In genomic region chr2:62344472-62344871, GRCh38 we compare ENCODE assay signal across 13 cellular contexts.
A peak's percentile ranks its signal among the peaks of the same experiment; 100 is the strongest.
DNase-seq lines count a peak whose midpoint lies in the region; ATAC-seq and TF ChIP-seq lines count a peak whose summit lies in the region.
"Had no signal": no experiment of that assay in that cellular context is flagged by ENCODE, and none has a peak within 500 bp of the region (broad histone marks: within the 10 kb centered on the region; RNA-seq: fewer than 3 reads in every experiment).

No MANE protein-coding gene starts in this region.

- TF ChIP-seq CTCF in RWPE2 (IDR thresholded peaks at IDR 0.05; ENCODE audit: poor library complexity, severe bottlenecking), result no peak

- no peak overlapping the region for H3K4me3 ChIP-seq in RWPE2 (ENCODE audit: severe bottlenecking)

- H3K27ac ChIP-seq in RWPE2 (ENCODE audit: poor library complexity, severe bottlenecking), result no peak overlapping the region

- no peak overlapping the region for H3K27ac Mint-ChIP-seq in activated T-helper 1 cell treated with anti-CD3 and anti-CD28 coated beads, Interleukin-12 subunit alpha, Interleukin-12 subunit beta, Interleukin-2, Interleukin-4 antibody, amounts not matched to agents 30 ng/mL and 10 ng/mL and 1 ng/mL, durations not matched to agents 14 hours and 24 hours and 36 hours
- H3K27ac Mint-ChIP-seq: type B pancreatic cell had no signal

- no peaks in the 10 kb centered on the region for H3K27me3 ChIP-seq in RWPE2 (ENCODE audit: insufficient read depth, poor library complexity, severe bottlenecking)

- no peak overlapping the region for H3K4me3 Mint-ChIP-seq in activated T-helper 1 cell treated with anti-CD3 and anti-CD28 coated beads, Interleukin-12 subunit alpha, Interleukin-12 subunit beta, Interleukin-2, Interleukin-4 antibody, amounts not matched to agents 30 ng/mL and 10 ng/mL and 1 ng/mL, durations not matched to agents 14 hours and 24 hours and 36 hours
- H3K4me3 Mint-ChIP-seq: type B pancreatic cell had no signal

- in situ Hi-C loops in ACHN (cut with HindIII; ENCODE audit: low pct_ligation_motif_present, low pct_unique_long_range_greater_than_20kb, low sequenced_read_pairs), result no loop called here

- no peaks in the 10 kb centered on the region for H3K4me1 ChIP-seq in RWPE2 (ENCODE audit: insufficient read depth, poor library complexity, severe bottlenecking)

- H3K36me3 Mint-ChIP-seq in activated T-helper 1 cell treated with anti-CD3 and anti-CD28 coated beads, Interleukin-12 subunit alpha, Interleukin-12 subunit beta, Interleukin-2, Interleukin-4 antibody, amounts not matched to agents 30 ng/mL and 10 ng/mL and 1 ng/mL, durations not matched to agents 14 hours and 24 hours and 36 hours (ENCODE audit: low read depth), result no peaks in the 10 kb centered on the region
- H3K36me3 Mint-ChIP-seq: type B pancreatic cell had no signal

- no peaks in the 10 kb centered on the region for H3K9me3 ChIP-seq in RWPE2 (ENCODE audit: severe bottlenecking)

- no peaks in the 10 kb centered on the region for H3K4me1 Mint-ChIP-seq in activated T-helper 1 cell treated with anti-CD3 and anti-CD28 coated beads, Interleukin-12 subunit alpha, Interleukin-12 subunit beta, Interleukin-2, Interleukin-4 antibody, amounts not matched to agents 30 ng/mL and 10 ng/mL and 1 ng/mL, durations not matched to agents 14 hours and 24 hours and 36 hours (ENCODE audit: low read depth)

- TF ChIP-seq POLR2A in erythroblast (IDR thresholded peaks at IDR 0.05; ENCODE audit: low read length), result no peak

- H3K36me3 ChIP-seq in RWPE2 (ENCODE audit: low read depth), result no peaks in the 10 kb centered on the region

- peak; percentile 86 for DNase-seq in ACHN
- no peak for DNase-seq in RWPE2 (ENCODE audit: low spot score)
- no peak for DNase-seq in activated T-helper 1 cell treated with anti-CD3 and anti-CD28 coated beads, Interleukin-12 subunit alpha, Interleukin-12 subunit beta, Interleukin-2, Interleukin-4 antibody, amounts not matched to agents 30 ng/mL and 10 ng/mL and 1 ng/mL, durations not matched to agents 14 hours and 24 hours and 36 hours (ENCODE audit: low spot score)
- no peak for DNase-seq in erythroblast (lab: John Stamatoyannopoulos, UW)
- DNase-seq in NCI-H2227 treated with DMSO at 0.1 percent for 48 hours (lab: John Stamatoyannopoulos, UW), result no peak
- no peak for DNase-seq in T1000 (lab: John Stamatoyannopoulos, UW)
- DNase-seq: activated CD4-positive, alpha-beta T cell treated with anti-CD3 and anti-CD28 coated beads, Interleukin-2, amount 50 U/mL, for 48 hours; Caco-2; left cardiac atrium; NCI-H82 had no signal

- no peaks in the 10 kb centered on the region for H3K9me3 Mint-ChIP-seq in activated T-helper 1 cell treated with anti-CD3 and anti-CD28 coated beads, Interleukin-12 subunit alpha, Interleukin-12 subunit beta, Interleukin-2, Interleukin-4 antibody, amounts not matched to agents 30 ng/mL and 10 ng/mL and 1 ng/mL, durations not matched to agents 14 hours and 24 hours and 36 hours
- H3K9me3 Mint-ChIP-seq: type B pancreatic cell had no signal

- intact Hi-C loops in activated T-helper 1 cell treated with anti-CD3 and anti-CD28 coated beads, Interleukin-12 subunit alpha, Interleukin-12 subunit beta, Interleukin-2, Interleukin-4 antibody, amounts not matched to agents 30 ng/mL and 10 ng/mL and 1 ng/mL, durations not matched to agents 14 hours and 24 hours and 36 hours (cut with micrococcal nuclease), result no loop called here

- H3K27me3 Mint-ChIP-seq in activated T-helper 1 cell treated with anti-CD3 and anti-CD28 coated beads, Interleukin-12 subunit alpha, Interleukin-12 subunit beta, Interleukin-2, Interleukin-4 antibody, amounts not matched to agents 30 ng/mL and 10 ng/mL and 1 ng/mL, durations not matched to agents 14 hours and 24 hours and 36 hours (ENCODE audit: insufficient read depth), result no peaks in the 10 kb centered on the region
- H3K27me3 Mint-ChIP-seq: type B pancreatic cell had no signal

- ATAC-seq in GM18873 (IDR thresholded peaks at IDR 0.05; ENCODE audit: low FRiP score, unreplicated experiment) (peak; percentile 75), HG02981 (IDR thresholded peaks at IDR 0.05; ENCODE audit: unreplicated experiment) (peak; percentile 75), RWPE2 (ENCODE audit: low read depth) (peak; percentile 76)
- ATAC-seq: left cardiac atrium had no signal
